34 cellular contexts compared by ENCODE assay signal in the genomic region with DNA sequence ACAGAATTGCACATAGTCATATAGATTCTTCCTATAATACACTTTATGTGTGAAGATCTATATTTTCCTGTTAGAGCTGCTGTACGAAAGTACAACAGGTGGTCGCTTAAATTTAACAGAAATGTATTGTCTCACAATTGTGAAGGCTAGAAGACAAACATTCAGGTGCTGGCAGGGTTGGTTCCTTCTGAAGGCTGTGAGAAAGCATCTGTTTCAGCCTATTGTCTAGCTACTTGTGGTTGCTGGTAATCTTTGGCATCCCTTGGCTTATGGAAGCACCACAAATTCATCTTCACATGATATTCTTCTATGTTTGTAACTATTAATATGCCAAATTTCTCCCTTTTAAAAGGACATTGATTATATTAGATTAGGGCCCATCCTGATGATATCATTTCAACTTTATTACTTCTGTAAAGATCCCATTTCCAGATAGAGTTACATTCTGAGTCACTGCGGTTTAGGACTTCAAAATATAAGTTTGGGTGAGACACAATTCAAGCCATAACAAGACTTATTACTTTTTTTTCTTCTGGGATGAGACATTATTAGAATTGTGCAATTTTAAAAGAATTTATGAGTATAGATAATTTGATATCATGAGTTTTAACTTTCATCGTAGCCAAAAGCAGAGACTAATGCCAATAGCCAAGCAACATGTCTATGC.
"Had no signal": no experiment of that assay in that cellular context is flagged by ENCODE, and none has a peak within 500 bp of the region (broad histone marks: within the 10 kb centered on the region; RNA-seq: fewer than 3 reads in every experiment).

No MANE protein-coding gene starts in this region.

- H3K79me2 ChIP-seq: parathyroid adenoma had no signal

- H3K4me2 ChIP-seq: neural progenitor cell had no signal

- H3K9me3 Mint-ChIP-seq: activated CD4-positive, alpha-beta T cell treated with anti-CD3 and anti-CD28 coated beads, Interleukin-2, amount 10 ng/mL, durations not matched to agents 24 days and 14 days; neural progenitor cell; stimulated activated memory B cell treated with anti-CD40 and anti-IgM and Interleukin-4, amounts not matched to agents 10 μg/mL and 1 μg/mL and 100 μg/mL, for 72 hours; type B pancreatic cell had no signal

- H3K4me1 Mint-ChIP-seq: activated CD4-positive, alpha-beta T cell treated with anti-CD3 and anti-CD28 coated beads, Interleukin-2, amount 10 ng/mL, durations not matched to agents 24 days and 14 days; immature natural killer cell; natural killer cell; neural progenitor cell; stimulated activated memory B cell treated with anti-CD40 and anti-IgM and Interleukin-4, amounts not matched to agents 10 μg/mL and 1 μg/mL and 100 μg/mL, for 72 hours; stimulated activated naive CD8-positive, alpha-beta T cell treated with anti-CD3 and anti-CD28 coated beads, Interleukin-15, amount 100 ng/mL, for 72 hours; T-helper 17 cell had no signal

- H3K4me3 ChIP-seq: cardiac muscle cell, coronary artery, dorsolateral prefrontal cortex, heart left ventricle, lower lobe of right lung, neural progenitor cell, psoas muscle, sigmoid colon, vagina had no signal

- H3K9me3 ChIP-seq: heart left ventricle, lower lobe of right lung, psoas muscle, sigmoid colon, vagina had no signal

- H3K4me1 ChIP-seq: heart left ventricle, lower lobe of right lung, neural progenitor cell, parathyroid adenoma, psoas muscle, sigmoid colon, vagina had no signal

- FAIRE-seq: small intestine had no signal

- H3K27me3 Mint-ChIP-seq: activated CD4-positive, alpha-beta memory T cell treated with anti-CD3 and anti-CD28 coated beads for 36 hours; activated CD4-positive, alpha-beta T cell treated with anti-CD3 and anti-CD28 coated beads, Interleukin-2, amount 10 ng/mL, durations not matched to agents 24 days and 14 days; stimulated activated memory B cell treated with anti-CD40 and anti-IgM and Interleukin-4, amounts not matched to agents 10 μg/mL and 1 μg/mL and 100 μg/mL, for 72 hours; stimulated activated naive CD8-positive, alpha-beta T cell treated with anti-CD3 and anti-CD28 coated beads, Interleukin-15, amount 100 ng/mL, for 72 hours; T-helper 17 cell; type B pancreatic cell had no signal

- H2AFZ ChIP-seq: neural progenitor cell, parathyroid adenoma had no signal

- H3K4me3 Mint-ChIP-seq: activated CD4-positive, alpha-beta memory T cell treated with anti-CD3 and anti-CD28 coated beads for 36 hours; activated CD4-positive, alpha-beta T cell treated with anti-CD3 and anti-CD28 coated beads, Interleukin-2, amount 10 ng/mL, durations not matched to agents 24 days and 14 days; immature natural killer cell; natural killer cell; neural progenitor cell; stimulated activated memory B cell treated with anti-CD40 and anti-IgM and Interleukin-4, amounts not matched to agents 10 μg/mL and 1 μg/mL and 100 μg/mL, for 72 hours; stimulated activated naive CD8-positive, alpha-beta T cell treated with anti-CD3 and anti-CD28 coated beads, Interleukin-15, amount 100 ng/mL, for 72 hours; T-helper 17 cell; type B pancreatic cell had no signal

- H3K9ac ChIP-seq: neural progenitor cell, parathyroid adenoma had no signal

- H3K27me3 ChIP-seq: cardiac muscle cell, dorsolateral prefrontal cortex, neural progenitor cell, sigmoid colon, vagina had no signal

- DNase-seq: activated CD4-positive, alpha-beta memory T cell treated with anti-CD3 and anti-CD28 coated beads for 36 hours; activated CD4-positive, alpha-beta T cell treated with anti-CD3 and anti-CD28 coated beads, Interleukin-2, amount 10 ng/mL, durations not matched to agents 24 days and 14 days; activated naive CD4-positive, alpha-beta T cell; activated T-cell treated with anti-CD3 and anti-CD28 coated beads, Interleukin-2, amount 50 U/mL, for 48 hours; anterior cingulate cortex; dorsolateral prefrontal cortex; effector memory CD4-positive, alpha-beta T cell; foreskin fibroblast; heart left ventricle; hypothalamus; immature natural killer cell; lower lobe of right lung; mesendoderm; natural killer cell; occipital lobe; psoas muscle; sigmoid colon; small intestine; stimulated activated CD4-positive, alpha-beta T cell treated with anti-CD3 and anti-CD28 coated beads, Interleukin-4, amount 100 ng/mL, for 24 hours; stimulated activated CD8-positive, alpha-beta memory T cell treated with anti-CD3 and anti-CD28 coated beads, Interleukin-4, amount 100 ng/mL, for 48 hours; stimulated activated naive CD8-positive, alpha-beta T cell treated with anti-CD3 and anti-CD28 coated beads, Interleukin-15, amount 100 ng/mL, for 72 hours; substantia nigra; T-helper 17 cell; T1000; WERI-Rb-1 had no signal

- H3K36me3 Mint-ChIP-seq: activated CD4-positive, alpha-beta memory T cell treated with anti-CD3 and anti-CD28 coated beads for 36 hours; activated naive CD4-positive, alpha-beta T cell treated with anti-CD3 and anti-CD28 coated beads, Interleukin-2, amount 50 U/mL, for 72 hours; immature natural killer cell; natural killer cell; neural progenitor cell; stimulated activated memory B cell treated with anti-CD40 and anti-IgM and Interleukin-4, amounts not matched to agents 10 μg/mL and 1 μg/mL and 100 μg/mL, for 72 hours; type B pancreatic cell had no signal

- H3K27ac ChIP-seq: cardiac muscle cell, coronary artery, dorsolateral prefrontal cortex, heart left ventricle, lower lobe of right lung, neural progenitor cell, parathyroid adenoma, psoas muscle, sigmoid colon, vagina, WERI-Rb-1 had no signal

- H3K36me3 ChIP-seq: cardiac muscle cell, heart left ventricle, lower lobe of right lung, neural progenitor cell, sigmoid colon, vagina, WERI-Rb-1 had no signal

- H3K27ac Mint-ChIP-seq: activated CD4-positive, alpha-beta memory T cell treated with anti-CD3 and anti-CD28 coated beads for 36 hours; activated CD4-positive, alpha-beta T cell treated with anti-CD3 and anti-CD28 coated beads, Interleukin-2, amount 10 ng/mL, durations not matched to agents 24 days and 14 days; activated naive CD4-positive, alpha-beta T cell treated with anti-CD3 and anti-CD28 coated beads, Interleukin-2, amount 50 U/mL, for 72 hours; activated T-helper 2 cell treated with anti-CD3 and anti-CD28 coated beads, Interferon-gamma antibody, Interleukin-2, Interleukin-4, amounts not matched to agents 10 μg/mL and 5 μg/mL and 100 μg/mL, durations not matched to agents 14 hours and 24 hours and 36 hours; immature natural killer cell; natural killer cell; neural progenitor cell; stimulated activated memory B cell treated with anti-CD40 and anti-IgM and Interleukin-4, amounts not matched to agents 10 μg/mL and 1 μg/mL and 100 μg/mL, for 72 hours; stimulated activated naive CD8-positive, alpha-beta T cell treated with anti-CD3 and anti-CD28 coated beads, Interleukin-15, amount 100 ng/mL, for 72 hours; T-helper 17 cell; type B pancreatic cell had no signal
